8 cellular contexts compared by ENCODE assay signal in the genomic region with DNA sequence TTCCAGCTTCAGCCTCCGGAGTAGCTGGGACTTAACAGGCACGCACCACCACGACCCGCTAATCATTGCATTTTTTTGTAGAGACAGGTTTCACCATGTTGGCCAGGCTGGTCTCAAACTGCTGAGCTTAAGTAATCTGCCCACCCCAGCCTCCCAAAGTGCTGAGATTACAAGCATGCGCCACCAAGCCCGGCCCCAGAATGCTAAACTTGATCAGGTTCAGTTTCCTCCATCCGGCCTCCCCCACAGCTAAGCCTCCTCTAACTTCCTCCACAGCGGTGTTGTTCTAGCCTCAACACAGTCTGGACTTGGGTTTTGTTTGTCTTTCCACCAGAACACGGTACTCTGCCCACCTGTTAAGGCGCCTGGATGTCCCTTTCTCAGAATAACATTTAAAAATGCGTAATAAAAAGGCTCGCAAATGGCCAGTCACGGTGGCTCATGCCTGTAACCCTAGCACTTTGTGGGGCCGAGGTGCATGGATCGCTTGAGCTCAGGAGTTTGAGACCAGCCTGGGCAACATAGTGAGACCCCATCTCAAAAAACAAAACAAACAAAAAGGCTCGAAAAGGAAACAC. TPM values are rescaled to one million over a fixed set of nuclear protein-coding genes. Genes with fewer than 3 reads are reported as not detected.
DNase-seq lines count a peak whose midpoint lies in the region; ATAC-seq, FAIRE-seq and TF ChIP-seq lines count a peak whose summit lies in the region.

No MANE protein-coding gene starts in this region.

- ATAC-seq in HG03342 (IDR thresholded peaks at IDR 0.05; ENCODE audit: unreplicated experiment) (peak; percentile 17), natural killer cell (no peak), HG02938 (IDR thresholded peaks at IDR 0.05; ENCODE audit: unreplicated experiment) (no peak)
- no peak for ATAC-seq in activated CD8-positive, alpha-beta T cell treated with anti-CD3 and anti-CD28 coated beads for 36 hours

- no peaks in the 10 kb centered on the region for H3K27me3 Mint-ChIP-seq in activated CD8-positive, alpha-beta T cell treated with anti-CD3 and anti-CD28 coated beads for 36 hours
- no peaks in the 10 kb centered on the region for H3K27me3 Mint-ChIP-seq in natural killer cell (ENCODE audit: low read depth in 2 of 2)
- no peaks in the 10 kb centered on the region for H3K27me3 Mint-ChIP-seq in mesothelial cell of epicardium (ENCODE audit: low read depth)

- DNase-seq in GM12892 (ENCODE audit: insufficient read length) (no peak), natural killer cell (no peak), mesothelial cell of epicardium (ENCODE audit: low spot score in 2 of 2, unreplicated experiment in 2 of 2) (no peak), 8988T (no peak), NCI-H524 (lab: John Stamatoyannopoulos, UW) (no peak)
- DNase-seq in activated CD8-positive, alpha-beta T cell treated with anti-CD3 and anti-CD28 coated beads for 36 hours: peak; percentile 50

- no peak for TF ChIP-seq POLR2A in GM12892 (IDR thresholded peaks at IDR 0.05; ENCODE audit: low read depth, low read length)

- FAIRE-seq in GM12892 (lab: Jason Lieb, UNC): peak; percentile 24

- POLR2A ChIA-PET in activated CD8-positive, alpha-beta T cell treated with anti-CD3 and anti-CD28 coated beads for 36 hours (lab: Charles Lee): interaction anchor here (1.0 to 3.1 kb wide), 3 partner anchors 50 to 176 kb away, joined by 3 to 16 read pairs (median 3); partner anchors contain the start of gene LIN9

- H3K9me3 Mint-ChIP-seq in activated CD8-positive, alpha-beta T cell treated with anti-CD3 and anti-CD28 coated beads for 36 hours: no peaks in the 10 kb centered on the region
- H3K9me3 Mint-ChIP-seq in natural killer cell (no peaks in the 10 kb centered on the region), mesothelial cell of epicardium (no peaks in the 10 kb centered on the region)

- H3K27ac Mint-ChIP-seq in activated CD8-positive, alpha-beta T cell treated with anti-CD3 and anti-CD28 coated beads for 36 hours: peak overlapping the region; percentile 69
- peak overlapping the region; percentile 48 to 92 for H3K27ac Mint-ChIP-seq in natural killer cell
- no peak overlapping the region for H3K27ac Mint-ChIP-seq in mesothelial cell of epicardium

- CTCF ChIA-PET in activated CD8-positive, alpha-beta T cell treated with anti-CD3 and anti-CD28 coated beads for 36 hours (lab: Charles Lee): interaction anchor here (1.3 to 6.7 kb wide), 8 partner anchors 15 to 280 kb away, joined by 3 to 95 read pairs (median 8); no protein-coding TSS in a partner anchor

- intact Hi-C loops in activated CD8-positive, alpha-beta T cell treated with anti-CD3 and anti-CD28 coated beads for 36 hours (cut with micrococcal nuclease): no loop called here
- intact Hi-C loops in natural killer cell (cut with micrococcal nuclease): loop anchor here (5.0 to 10.0 kb wide), 3 partner anchors 221 to 532 kb away; partner anchors contain the start of gene ACBD3

- TF ChIP-seq CTCF in activated CD8-positive, alpha-beta T cell treated with anti-CD3 and anti-CD28 coated beads for 36 hours (IDR thresholded peaks at IDR 0.05): no peak
- TF ChIP-seq CTCF in natural killer cell (IDR thresholded peaks at IDR 0.05) (no peak), mesothelial cell of epicardium (IDR thresholded peaks at IDR 0.05; ENCODE audit: unreplicated experiment) (no peak)

- H3K4me1 Mint-ChIP-seq in activated CD8-positive, alpha-beta T cell treated with anti-CD3 and anti-CD28 coated beads for 36 hours (ENCODE audit: low read depth): peaks cover 44% of the 10 kb centered on the region
- H3K4me1 Mint-ChIP-seq in natural killer cell (peaks cover 67% of the 10 kb centered on the region in 2 donors), mesothelial cell of epicardium (peaks cover 39% of the 10 kb centered on the region)

- peaks cover 32% of the 10 kb centered on the region for H3K36me3 Mint-ChIP-seq in activated CD8-positive, alpha-beta T cell treated with anti-CD3 and anti-CD28 coated beads for 36 hours (ENCODE audit: low read depth)
- H3K36me3 Mint-ChIP-seq in natural killer cell: no peaks in the 10 kb centered on the region
- peaks cover 11% of the 10 kb centered on the region for H3K36me3 Mint-ChIP-seq in mesothelial cell of epicardium

- H3K4me3 Mint-ChIP-seq in activated CD8-positive, alpha-beta T cell treated with anti-CD3 and anti-CD28 coated beads for 36 hours: peak overlapping the region; percentile 99
- peak overlapping the region; percentile 97 for H3K4me3 Mint-ChIP-seq in natural killer cell
- no peak overlapping the region for H3K4me3 Mint-ChIP-seq in mesothelial cell of epicardium

RNA-seq across cellular contexts. Expression of gene PARP1, which starts 2.4 kb away (rescaled TPM):
- polyA plus RNA-seq in GM12892 (2012; ENCODE audit: missing spikeins): 146 TPM
- total RNA-seq in activated CD8-positive, alpha-beta T cell treated with anti-CD3 and anti-CD28 coated beads for 36 hours: 100 to 1,000 TPM; 203 to 206 TPM
- total RNA-seq in natural killer cell (10 to 100 TPM; 62.0 to 81.5 (median 77.0) TPM), mesothelial cell of epicardium (94.7 to 101 TPM (median 95.3 TPM) in 3 replicates)
